In genomic region chr5:123868267-123868666, GRCh38 we compare ENCODE assay signal across 15 cellular contexts.
DNase-seq lines count a peak whose midpoint lies in the region; ATAC-seq lines count a peak whose summit lies in the region.
"Had no signal": no experiment of that assay in that cellular context is flagged by ENCODE, and none has a peak within 500 bp of the region (broad histone marks: within the 10 kb centered on the region; RNA-seq: fewer than 3 reads in every experiment).

No MANE protein-coding gene starts in this region.

- POLR2A ChIA-PET in activated CD4-positive, alpha-beta T cell treated with anti-CD3 and anti-CD28 coated beads, Interleukin-2, amount 10 ng/mL, durations not matched to agents 7 days and 5 days (lab: Charles Lee): no interaction called here

- DNase-seq in DMS153 (lab: John Stamatoyannopoulos, UW) (peak; percentile 43), DMS153 treated with DMSO at 0.1 percent for 48 hours (lab: John Stamatoyannopoulos, UW; ENCODE audit: unreplicated experiment) (no peak), NCI-H187 treated with DMSO at 0.1 percent for 48 hours (lab: John Stamatoyannopoulos, UW) (peak; percentile 78), SHP77 treated with DMSO at 0.1 percent for 48 hours (lab: John Stamatoyannopoulos, UW) (peak; percentile 62), retina (peak; percentile 24), hippocampal formation (lab: John Stamatoyannopoulos, UW) (no peak), left ventricle myocardium superior (no peak)
- DNase-seq in activated CD4-positive, alpha-beta T cell treated with anti-CD3 and anti-CD28 coated beads, Interleukin-2, amount 10 ng/mL, durations not matched to agents 7 days and 5 days: no peak
- DNase-seq: 8988T; activated naive CD4-positive, alpha-beta T cell; heart right ventricle; IMR-90; WERI-Rb-1 had no signal

- no peaks in the 10 kb centered on the region for H3K4me1 Mint-ChIP-seq in activated CD4-positive, alpha-beta T cell treated with anti-CD3 and anti-CD28 coated beads, Interleukin-2, amount 10 ng/mL, durations not matched to agents 7 days and 5 days

- H3K4me3 Mint-ChIP-seq in activated CD4-positive, alpha-beta T cell treated with anti-CD3 and anti-CD28 coated beads, Interleukin-2, amount 10 ng/mL, durations not matched to agents 7 days and 5 days: no peak overlapping the region

- CTCF ChIA-PET in activated CD4-positive, alpha-beta T cell treated with anti-CD3 and anti-CD28 coated beads, Interleukin-2, amount 10 ng/mL, durations not matched to agents 7 days and 5 days (lab: Charles Lee): no interaction called here

- no peaks in the 10 kb centered on the region for H3K27me3 Mint-ChIP-seq in activated CD4-positive, alpha-beta T cell treated with anti-CD3 and anti-CD28 coated beads, Interleukin-2, amount 10 ng/mL, durations not matched to agents 7 days and 5 days

- H3K36me3 Mint-ChIP-seq in activated CD4-positive, alpha-beta T cell treated with anti-CD3 and anti-CD28 coated beads, Interleukin-2, amount 10 ng/mL, durations not matched to agents 7 days and 5 days (ENCODE audit: low read depth): no peaks in the 10 kb centered on the region

- intact Hi-C loops in left ventricle myocardium superior (cut with micrococcal nuclease): no loop called here

- ATAC-seq in left ventricle myocardium superior: no peak
- ATAC-seq: HCT116, heart right ventricle, Panc1 had no signal

- no peaks in the 10 kb centered on the region for H3K9me3 Mint-ChIP-seq in activated CD4-positive, alpha-beta T cell treated with anti-CD3 and anti-CD28 coated beads, Interleukin-2, amount 10 ng/mL, durations not matched to agents 7 days and 5 days

- H3K27ac Mint-ChIP-seq in activated CD4-positive, alpha-beta T cell treated with anti-CD3 and anti-CD28 coated beads, Interleukin-2, amount 10 ng/mL, durations not matched to agents 7 days and 5 days: no peak overlapping the region

Comparison
In these comparisons a context has a peak if more than half of its experiments do, and no peak if none do; other contexts are left out.
1. DNase-seq: peak in DMS153 (single experiment), NCI-H187 treated with DMSO at 0.1 percent for 48 hours (single experiment), SHP77 treated with DMSO at 0.1 percent for 48 hours (single experiment) and retina (single experiment); none in DMS153 treated with DMSO at 0.1 percent for 48 hours (single experiment), hippocampal formation (0 of 2), activated CD4-positive, alpha-beta T cell treated with anti-CD3 and anti-CD28 coated beads, Interleukin-2, amount 10 ng/mL, durations not matched to agents 7 days and 5 days (single experiment) and left ventricle myocardium superior (single experiment).